ENCODE assay signal across 19 cellular contexts in genomic region chr1:205486258-205486657, GRCh38. TPM values are rescaled to one million over a fixed set of nuclear protein-coding genes. Genes with fewer than 3 reads are reported as not detected.
"Had no signal": no experiment of that assay in that cellular context is flagged by ENCODE, and none has a peak within 500 bp of the region (broad histone marks: within the 10 kb centered on the region; RNA-seq: fewer than 3 reads in every experiment).

No MANE protein-coding gene starts in this region.

- H3K4me2 ChIP-seq: neural progenitor cell, smooth muscle cell had no signal

- H3K27me3 ChIP-seq: ovary, testis, upper lobe of left lung, vagina had no signal

- H3K9me3 Mint-ChIP-seq: natural killer cell; nephron; neural progenitor cell; stimulated activated memory B cell treated with anti-CD40 and anti-IgM and Interleukin-4, amounts not matched to agents 10 μg/mL and 1 μg/mL and 100 μg/mL, for 72 hours; stimulated activated naive CD8-positive, alpha-beta T cell treated with anti-CD3 and anti-CD28 coated beads, Interleukin-15, amount 100 ng/mL, for 72 hours had no signal

- H3K9ac ChIP-seq: neural progenitor cell, parathyroid adenoma had no signal

- H3K4me3 Mint-ChIP-seq: natural killer cell; nephron; stimulated activated memory B cell treated with anti-CD40 and anti-IgM and Interleukin-4, amounts not matched to agents 10 μg/mL and 1 μg/mL and 100 μg/mL, for 72 hours; stimulated activated naive CD8-positive, alpha-beta T cell treated with anti-CD3 and anti-CD28 coated beads, Interleukin-15, amount 100 ng/mL, for 72 hours had no signal

- H3K4me3 ChIP-seq: neural progenitor cell, ovary, psoas muscle, skin epidermis, smooth muscle cell, spleen, suprapubic skin, testis, tibial artery, upper lobe of left lung, vagina had no signal

- FAIRE-seq: urothelium cell line had no signal

- H2AFZ ChIP-seq: neural progenitor cell, parathyroid adenoma had no signal

- H3K27ac Mint-ChIP-seq: natural killer cell; stimulated activated memory B cell treated with anti-CD40 and anti-IgM and Interleukin-4, amounts not matched to agents 10 μg/mL and 1 μg/mL and 100 μg/mL, for 72 hours; stimulated activated naive CD8-positive, alpha-beta T cell treated with anti-CD3 and anti-CD28 coated beads, Interleukin-15, amount 100 ng/mL, for 72 hours had no signal

- H3K9me3 ChIP-seq: ovary, psoas muscle, spleen, suprapubic skin, testis, tibial artery, upper lobe of left lung, vagina had no signal

- H3K36me3 ChIP-seq: neural progenitor cell, ovary, spleen, suprapubic skin, tibial artery, upper lobe of left lung, vagina had no signal

- H3K27ac ChIP-seq: neural progenitor cell, ovary, parathyroid adenoma, psoas muscle, skin epidermis, spleen, suprapubic skin, testis, tibial artery, upper lobe of left lung, vagina had no signal

- H3K79me2 ChIP-seq: parathyroid adenoma had no signal

- DNase-seq: natural killer cell, ovary, psoas muscle, spleen, tibial artery, upper lobe of left lung had no signal

- H3K36me3 Mint-ChIP-seq: natural killer cell; neural progenitor cell; stimulated activated memory B cell treated with anti-CD40 and anti-IgM and Interleukin-4, amounts not matched to agents 10 μg/mL and 1 μg/mL and 100 μg/mL, for 72 hours had no signal

- H3K4me1 ChIP-seq: psoas muscle, vagina had no signal

RNA-seq across cellular contexts. Expression of gene CDK18, which starts 18.2 kb away (rescaled TPM):
- polyA plus RNA-seq: neural cell had no signal

RNA-seq across cellular contexts. Expression of gene BLACAT1, which starts 30.4 kb away (rescaled TPM):
- total RNA-seq: osteoblast, psoas muscle, suprapubic skin had no signal
- polyA plus RNA-seq: psoas muscle had no signal
